ENCODE assay signal across 8 cellular contexts in genomic region chr10:68075550-68076004, GRCh38. TPM values are rescaled to one million over a fixed set of nuclear protein-coding genes. Genes with fewer than 3 reads are reported as not detected.
DNase-seq lines count a peak whose midpoint lies in the region; ATAC-seq and TF ChIP-seq lines count a peak whose summit lies in the region.

No MANE protein-coding gene starts in this region.

- 32% methylated on average over 3 of the region's 3 CpGs for WGBS in body of pancreas, 2 donors

- no peak for DNase-seq in HCT116 (ENCODE audit: low read depth, low spot score)
- DNase-seq in body of pancreas = no peak
- no peak for DNase-seq in mesothelial cell of epicardium (ENCODE audit: low spot score in 2 of 2, unreplicated experiment in 2 of 2)
- DNase-seq in retina = no peak
- DNase-seq in cerebellar nuclear complex (lab: John Stamatoyannopoulos, UW) = no peak

- H3K27ac ChIP-seq in 22Rv1 (peak overlapping the region; percentile 93), HCT116 (ENCODE audit: low read depth, low read length) (peak overlapping the region; percentile 2; the same call in 1 of the 2 replicates), body of pancreas (peak overlapping the region in 3 of 4 donors; percentile 95 to 99 (median 97))

- H3K9me3 Mint-ChIP-seq in mesothelial cell of epicardium = no peaks in the 10 kb centered on the region

- intact Hi-C loops in HCT116 (cut with micrococcal nuclease) = no loop called here
- intact Hi-C loops in body of pancreas (cut with DNase I) = no loop called here

- peak overlapping the region; percentile 71 for H3K27ac Mint-ChIP-seq in mesothelial cell of epicardium

- H3K36me3 ChIP-seq in HCT116 (ENCODE audit: control insufficient read depth in 1 of 2, insufficient read depth in 2 of 2, low read length in 2 of 2) = peaks cover 2 to 4% of the 10 kb centered on the region in 2 experiments; a peak in 2 of 4 replicates
- no peaks in the 10 kb centered on the region for H3K36me3 ChIP-seq in body of pancreas (replicated peaks in 1 of 2; ENCODE audit: insufficient read depth in 1 of 2, low read depth in 2 of 2)

- peaks cover 5% of the 10 kb centered on the region for H3K36me3 Mint-ChIP-seq in mesothelial cell of epicardium

- peak overlapping the region; percentile 96 for H3K9ac ChIP-seq in HCT116 (ENCODE audit: low read length)

- H3K4me1 Mint-ChIP-seq in mesothelial cell of epicardium = peaks cover 31% of the 10 kb centered on the region

- no peak for TF ChIP-seq POLR2A in HCT116 (IDR thresholded peaks at IDR 0.05; ENCODE audit: borderline replicate concordance, extremely low read depth, insufficient read depth, insufficient read length)
- TF ChIP-seq POLR2A in body of pancreas (IDR thresholded peaks at IDR 0.05) = no peak

- RAD21 ChIA-PET in HCT116 (lab: Charles Lee; ENCODE audit: low non-redundant PET in 1 of 2, low total read pairs in 2 of 2, uncharacterized antibody in 2 of 2, unreplicated experiment in 2 of 2) = no interaction called here

- POLR2A ChIA-PET in HCT116 (lab: Charles Lee) = no interaction called here

- CTCF ChIA-PET in HCT116 (lab: Charles Lee) = no interaction called here

- TF ChIP-seq RAD21 in HCT116 (IDR thresholded peaks at IDR 0.05; ENCODE audit: low read depth) = no peak

- H3K4me2 ChIP-seq in HCT116 (ENCODE audit: low read length) = peak overlapping the region; percentile 91

- H3K27me3 ChIP-seq in HCT116 (ENCODE audit: insufficient read depth, low read length) (no peaks in the 10 kb centered on the region), body of pancreas (no peaks in the 10 kb centered on the region)

- peak overlapping the region; percentile 51 for H3K4me3 Mint-ChIP-seq in mesothelial cell of epicardium

- BruUV-seq in HCT116 (replicated peaks; lab: Mats Ljungman, UMichigan) = TSS peak; percentile 95

- TF ChIP-seq CTCF in 22Rv1 (IDR thresholded peaks at IDR 0.05) (no peak), HCT116 (IDR thresholded peaks at IDR 0.05 in 2 of 3, conservative IDR thresholded peaks at IDR 0.05 in 1 of 3; ENCODE audit: borderline replicate concordance in 1 of 3, insufficient read depth in 1 of 3, low read depth in 2 of 3, low read length in 2 of 3) (no peak), body of pancreas (IDR thresholded peaks at IDR 0.05) (no peak), mesothelial cell of epicardium (IDR thresholded peaks at IDR 0.05; ENCODE audit: unreplicated experiment) (no peak)

- ATAC-seq in HCT116 (no peak), body of pancreas (no peak), HG02678 (IDR thresholded peaks at IDR 0.05; ENCODE audit: unreplicated experiment) (no peak), HG02610 (IDR thresholded peaks at IDR 0.05; ENCODE audit: unreplicated experiment) (no peak)

- no peaks in the 10 kb centered on the region for H4K20me1 ChIP-seq in HCT116 (ENCODE audit: insufficient read depth)

- H3K79me2 ChIP-seq in HCT116 (ENCODE audit: insufficient read depth, low read length) = peaks cover 46% of the 10 kb centered on the region

- H3K9me3 ChIP-seq in HCT116 (ENCODE audit: control insufficient read depth in 1 of 2, insufficient read depth in 1 of 2, low read depth in 1 of 2, low read length in 2 of 2) = no peaks in the 10 kb centered on the region
- H3K9me3 ChIP-seq in body of pancreas = peaks cover 0 to 3% (median 0%) of the 10 kb centered on the region in 3 donors

- H3K4me3 ChIP-seq in HCT116 (replicated peaks in 1 of 2; ENCODE audit: low read depth in 1 of 2, low read length in 2 of 2) (peak overlapping the region in 1 of 2 experiments; percentile 95; a peak in 3 of 4 replicates), body of pancreas (no peak overlapping the region)

- no peaks in the 10 kb centered on the region for H3K27me3 Mint-ChIP-seq in mesothelial cell of epicardium (ENCODE audit: low read depth)

- peaks cover 9 to 17% of the 10 kb centered on the region in 2 experiments for H3K4me1 ChIP-seq in HCT116 (ENCODE audit: control insufficient read depth in 1 of 2, insufficient read depth in 2 of 2, low read length in 2 of 2)
- peaks cover 35% of the 10 kb centered on the region for H3K4me1 ChIP-seq in body of pancreas

- no peaks in the 10 kb centered on the region for H3K9me2 ChIP-seq in HCT116 (ENCODE audit: insufficient read depth)

- H2AFZ ChIP-seq in HCT116 (ENCODE audit: low read depth, low read length, poor library complexity, severe bottlenecking) = peak overlapping the region; percentile 90

TF ChIP-seq in HCT116, 20 proteins besides CTCF, POLR2A, EP300 and RAD21:
- TF ChIP-seq CBX3 (IDR thresholded peaks at IDR 0.05; ENCODE audit: low read depth) (no peak), EZH2 (IDR thresholded peaks at IDR 0.05) (no peak), EGR1 (IDR thresholded peaks at IDR 0.05; ENCODE audit: low read depth) (no peak), ATF3 (IDR thresholded peaks at IDR 0.05) (no peak), YY1 (IDR thresholded peaks at IDR 0.05; ENCODE audit: extremely low read depth, insufficient replicate concordance, low read depth, low read length) (no peak), EZH2phosphoT487 (IDR thresholded peaks at IDR 0.05; ENCODE audit: borderline replicate concordance) (no peak), CEBPB (IDR thresholded peaks at IDR 0.05; ENCODE audit: low read depth) (no peak), TCF7L2 (IDR thresholded peaks at IDR 0.05; ENCODE audit: borderline replicate concordance, extremely low read depth, insufficient read depth, insufficient read length) (no peak), ZNF274 (IDR thresholded peaks at IDR 0.05; ENCODE audit: low read depth, low read length) (no peak), POLR2AphosphoS5 (IDR thresholded peaks at IDR 0.05; ENCODE audit: low read depth, low read length) (no peak), SRF (IDR thresholded peaks at IDR 0.05; ENCODE audit: low read depth) (no peak), FOSL1 (IDR thresholded peaks at IDR 0.05; ENCODE audit: low read depth) (no peak), ZFX (IDR thresholded peaks at IDR 0.05) (no peak), SIN3A (IDR thresholded peaks at IDR 0.05; ENCODE audit: low read depth) (no peak), SP1 (IDR thresholded peaks at IDR 0.05; ENCODE audit: low read depth) (no peak)
- TF ChIP-seq, protein P1, sequence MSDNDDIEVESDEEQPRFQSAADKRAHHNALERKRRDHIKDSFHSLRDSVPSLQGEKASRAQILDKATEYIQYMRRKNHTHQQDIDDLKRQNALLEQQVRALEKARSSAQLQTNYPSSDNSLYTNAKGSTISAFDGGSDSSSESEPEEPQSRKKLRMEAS (IDR thresholded peaks at IDR 0.05) = no peak

RNA-seq across cellular contexts. Expression of gene HERC4, which starts 0.5 kb away (rescaled TPM):
- total RNA-seq in HCT116 (2021; ENCODE audit: unreplicated experiment) = 36.5 TPM
- polyA plus RNA-seq in HCT116 (2012) = 6.2 and 8.2 TPM in 2 replicates
- 10 to 100 TPM; 21.4 to 42.8 TPM for total RNA-seq in body of pancreas
- total RNA-seq in mesothelial cell of epicardium = 50.4 to 56.2 TPM (median 55.7 TPM) in 3 replicates

RNA-seq across cellular contexts. Expression of gene MYPN, which starts 33.7 kb away (rescaled TPM):
- total RNA-seq in HCT116 (2021; ENCODE audit: unreplicated experiment) (0.34 TPM), body of pancreas (1 to 10 TPM in 1 of 2 donors, not detected in 1; 2.3 TPM), mesothelial cell of epicardium (not detected in 3 replicates)
- polyA plus RNA-seq in HCT116 (2012) = 0.06 and 0.09 TPM in 2 replicates

Comparison
In these comparisons a context has a peak if more than half of its experiments do, and no peak if none do; other contexts are left out.
1. H3K27ac ChIP-seq: peak in every context shown above with its lines; median percentile 97 in body of pancreas; 93 in 22Rv1; 2 in HCT116.